1 cellular context compared by ENCODE assay signal in the genomic region with DNA sequence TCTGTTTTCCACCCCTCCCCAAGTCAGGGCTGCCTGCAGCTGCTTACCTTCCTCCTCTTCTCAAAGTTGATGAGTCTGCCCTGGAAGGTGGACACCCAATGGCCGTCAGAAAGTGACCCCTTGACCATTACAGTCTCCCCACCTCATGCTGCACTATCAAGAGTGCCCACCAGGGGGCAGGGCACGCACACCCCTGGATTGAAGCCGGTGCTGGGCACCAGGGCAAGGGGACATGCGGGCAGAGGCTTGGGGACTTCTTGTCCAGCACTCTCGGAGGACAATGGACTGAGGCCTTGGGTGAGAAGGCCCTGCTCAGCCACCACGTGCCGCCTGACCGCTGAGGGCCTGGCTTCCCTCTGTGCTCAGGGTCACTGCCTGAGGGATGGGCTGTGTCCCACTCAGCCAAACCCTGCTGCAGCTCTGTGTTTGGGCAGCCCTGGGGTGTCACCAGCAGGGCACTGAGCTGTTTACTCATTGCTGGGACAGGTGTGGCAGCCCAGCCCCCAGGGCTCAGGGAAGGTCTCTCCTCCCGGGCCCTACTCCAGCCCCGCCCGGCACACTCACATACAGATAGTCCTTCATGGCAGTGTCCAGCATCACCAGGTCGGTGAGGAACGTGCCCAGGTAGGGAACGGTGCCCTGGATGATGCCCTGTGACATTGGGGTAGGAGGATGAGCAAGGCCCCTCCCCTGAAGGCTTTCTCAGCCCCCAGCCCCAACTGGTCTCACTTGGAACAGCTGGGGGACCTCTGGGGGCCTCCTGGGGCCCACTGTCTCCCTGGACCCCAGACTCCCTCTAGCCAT.
TF ChIP-seq lines count a peak whose summit lies in the region.

No MANE protein-coding gene starts in this region.

TF ChIP-seq in HepG2, 621 proteins besides CTCF, POLR2A, EP300 and RAD21 (continued from another document and continues in another):
- TF ChIP-seq, protein P1, sequence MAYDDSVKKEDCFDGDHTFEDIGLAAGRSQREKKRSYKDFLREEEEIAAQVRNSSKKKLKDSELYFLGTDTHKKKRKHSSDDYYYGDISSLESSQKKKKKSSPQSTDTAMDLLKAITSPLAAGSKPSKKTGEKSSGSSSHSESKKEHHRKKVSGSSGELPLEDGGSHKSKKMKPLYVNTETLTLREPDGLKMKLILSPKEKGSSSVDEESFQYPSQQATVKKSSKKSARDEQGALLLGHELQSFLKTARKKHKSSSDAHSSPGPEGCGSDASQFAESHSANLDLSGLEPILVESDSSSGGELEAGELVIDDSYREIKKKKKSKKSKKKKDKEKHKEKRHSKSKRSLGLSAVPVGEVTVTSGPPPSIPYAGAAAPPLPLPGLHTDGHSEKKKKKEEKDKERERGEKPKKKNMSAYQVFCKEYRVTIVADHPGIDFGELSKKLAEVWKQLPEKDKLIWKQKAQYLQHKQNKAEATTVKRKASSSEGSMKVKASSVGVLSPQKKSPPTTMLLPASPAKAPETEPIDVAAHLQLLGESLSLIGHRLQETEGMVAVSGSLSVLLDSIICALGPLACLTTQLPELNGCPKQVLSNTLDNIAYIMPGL (CRISPR knock-in tag; IDR thresholded peaks at IDR 0.05; ENCODE audit: borderline replicate concordance in 1 of 2, low read depth in 1 of 2): 0 out of 4 replicates have a peak, but pooled peaks of 1 of the 2 experiments have one; percentile 26
- TF ChIP-seq, protein P2, sequence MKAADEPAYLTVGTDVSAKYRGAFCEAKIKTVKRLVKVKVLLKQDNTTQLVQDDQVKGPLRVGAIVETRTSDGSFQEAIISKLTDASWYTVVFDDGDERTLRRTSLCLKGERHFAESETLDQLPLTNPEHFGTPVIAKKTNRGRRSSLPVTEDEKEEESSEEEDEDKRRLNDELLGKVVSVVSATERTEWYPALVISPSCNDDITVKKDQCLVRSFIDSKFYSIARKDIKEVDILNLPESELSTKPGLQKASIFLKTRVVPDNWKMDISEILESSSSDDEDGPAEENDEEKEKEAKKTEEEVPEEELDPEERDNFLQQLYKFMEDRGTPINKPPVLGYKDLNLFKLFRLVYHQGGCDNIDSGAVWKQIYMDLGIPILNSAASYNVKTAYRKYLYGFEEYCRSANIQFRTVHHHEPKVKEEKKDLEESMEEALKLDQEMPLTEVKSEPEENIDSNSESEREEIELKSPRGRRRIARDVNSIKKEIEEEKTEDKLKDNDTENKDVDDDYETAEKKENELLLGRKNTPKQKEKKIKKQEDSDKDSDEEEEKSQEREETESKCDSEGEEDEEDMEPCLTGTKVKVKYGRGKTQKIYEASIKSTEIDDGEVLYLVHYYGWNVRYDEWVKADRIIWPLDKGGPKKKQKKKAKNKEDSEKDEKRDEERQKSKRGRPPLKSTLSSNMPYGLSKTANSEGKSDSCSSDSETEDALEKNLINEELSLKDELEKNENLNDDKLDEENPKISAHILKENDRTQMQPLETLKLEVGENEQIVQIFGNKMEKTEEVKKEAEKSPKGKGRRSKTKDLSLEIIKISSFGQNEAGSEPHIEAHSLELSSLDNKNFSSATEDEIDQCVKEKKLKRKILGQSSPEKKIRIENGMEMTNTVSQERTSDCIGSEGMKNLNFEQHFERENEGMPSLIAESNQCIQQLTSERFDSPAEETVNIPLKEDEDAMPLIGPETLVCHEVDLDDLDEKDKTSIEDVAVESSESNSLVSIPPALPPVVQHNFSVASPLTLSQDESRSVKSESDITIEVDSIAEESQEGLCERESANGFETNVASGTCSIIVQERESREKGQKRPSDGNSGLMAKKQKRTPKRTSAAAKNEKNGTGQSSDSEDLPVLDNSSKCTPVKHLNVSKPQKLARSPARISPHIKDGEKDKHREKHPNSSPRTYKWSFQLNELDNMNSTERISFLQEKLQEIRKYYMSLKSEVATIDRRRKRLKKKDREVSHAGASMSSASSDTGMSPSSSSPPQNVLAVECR (CRISPR knock-in tag; IDR thresholded peaks at IDR 0.05; ENCODE audit: borderline replicate concordance): no peak; the same call in 1 of the 2 replicates
- no peak for TF ChIP-seq YY1 (IDR thresholded peaks at IDR 0.05; ENCODE audit: insufficient read depth, insufficient replicate concordance, low read depth, low read length)
- no peak for TF ChIP-seq SMYD3 (CRISPR knock-in tag; IDR thresholded peaks at IDR 0.05)
- TF ChIP-seq IRF2 (CRISPR knock-in tag; IDR thresholded peaks at IDR 0.05): no peak
- TF ChIP-seq SMC3 (IDR thresholded peaks at IDR 0.05; ENCODE audit: low read length): peak; percentile 78
- peak; percentile 39; the same call in 1 of the 2 replicates for TF ChIP-seq MIXL1 (CRISPR knock-in tag; IDR thresholded peaks at IDR 0.05)
- TF ChIP-seq, protein P3, sequence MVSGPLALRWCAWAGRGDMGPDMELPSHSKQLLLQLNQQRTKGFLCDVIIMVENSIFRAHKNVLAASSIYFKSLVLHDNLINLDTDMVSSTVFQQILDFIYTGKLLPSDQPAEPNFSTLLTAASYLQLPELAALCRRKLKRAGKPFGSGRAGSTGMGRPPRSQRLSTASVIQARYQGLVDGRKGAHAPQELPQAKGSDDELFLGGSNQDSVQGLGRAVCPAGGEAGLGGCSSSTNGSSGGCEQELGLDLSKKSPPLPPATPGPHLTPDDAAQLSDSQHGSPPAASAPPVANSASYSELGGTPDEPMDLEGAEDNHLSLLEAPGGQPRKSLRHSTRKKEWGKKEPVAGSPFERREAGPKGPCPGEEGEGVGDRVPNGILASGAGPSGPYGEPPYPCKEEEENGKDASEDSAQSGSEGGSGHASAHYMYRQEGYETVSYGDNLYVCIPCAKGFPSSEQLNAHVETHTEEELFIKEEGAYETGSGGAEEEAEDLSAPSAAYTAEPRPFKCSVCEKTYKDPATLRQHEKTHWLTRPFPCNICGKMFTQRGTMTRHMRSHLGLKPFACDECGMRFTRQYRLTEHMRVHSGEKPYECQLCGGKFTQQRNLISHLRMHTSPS (CRISPR knock-in tag; IDR thresholded peaks at IDR 0.05; ENCODE audit: low read depth): no peak; the same call in 1 of the 2 replicates
- peak; percentile 40 for TF ChIP-seq ZNF883 (CRISPR knock-in tag; IDR thresholded peaks at IDR 0.05; ENCODE audit: not compliant biosample characterization)
- TF ChIP-seq, protein P4, sequence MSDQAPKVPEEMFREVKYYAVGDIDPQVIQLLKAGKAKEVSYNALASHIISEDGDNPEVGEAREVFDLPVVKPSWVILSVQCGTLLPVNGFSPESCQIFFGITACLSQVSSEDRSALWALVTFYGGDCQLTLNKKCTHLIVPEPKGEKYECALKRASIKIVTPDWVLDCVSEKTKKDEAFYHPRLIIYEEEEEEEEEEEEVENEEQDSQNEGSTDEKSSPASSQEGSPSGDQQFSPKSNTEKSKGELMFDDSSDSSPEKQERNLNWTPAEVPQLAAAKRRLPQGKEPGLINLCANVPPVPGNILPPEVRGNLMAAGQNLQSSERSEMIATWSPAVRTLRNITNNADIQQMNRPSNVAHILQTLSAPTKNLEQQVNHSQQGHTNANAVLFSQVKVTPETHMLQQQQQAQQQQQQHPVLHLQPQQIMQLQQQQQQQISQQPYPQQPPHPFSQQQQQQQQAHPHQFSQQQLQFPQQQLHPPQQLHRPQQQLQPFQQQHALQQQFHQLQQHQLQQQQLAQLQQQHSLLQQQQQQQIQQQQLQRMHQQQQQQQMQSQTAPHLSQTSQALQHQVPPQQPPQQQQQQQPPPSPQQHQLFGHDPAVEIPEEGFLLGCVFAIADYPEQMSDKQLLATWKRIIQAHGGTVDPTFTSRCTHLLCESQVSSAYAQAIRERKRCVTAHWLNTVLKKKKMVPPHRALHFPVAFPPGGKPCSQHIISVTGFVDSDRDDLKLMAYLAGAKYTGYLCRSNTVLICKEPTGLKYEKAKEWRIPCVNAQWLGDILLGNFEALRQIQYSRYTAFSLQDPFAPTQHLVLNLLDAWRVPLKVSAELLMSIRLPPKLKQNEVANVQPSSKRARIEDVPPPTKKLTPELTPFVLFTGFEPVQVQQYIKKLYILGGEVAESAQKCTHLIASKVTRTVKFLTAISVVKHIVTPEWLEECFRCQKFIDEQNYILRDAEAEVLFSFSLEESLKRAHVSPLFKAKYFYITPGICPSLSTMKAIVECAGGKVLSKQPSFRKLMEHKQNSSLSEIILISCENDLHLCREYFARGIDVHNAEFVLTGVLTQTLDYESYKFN (CRISPR knock-in tag; conservative IDR thresholded peaks at IDR 0.05): no peak
- TF ChIP-seq, protein P5, sequence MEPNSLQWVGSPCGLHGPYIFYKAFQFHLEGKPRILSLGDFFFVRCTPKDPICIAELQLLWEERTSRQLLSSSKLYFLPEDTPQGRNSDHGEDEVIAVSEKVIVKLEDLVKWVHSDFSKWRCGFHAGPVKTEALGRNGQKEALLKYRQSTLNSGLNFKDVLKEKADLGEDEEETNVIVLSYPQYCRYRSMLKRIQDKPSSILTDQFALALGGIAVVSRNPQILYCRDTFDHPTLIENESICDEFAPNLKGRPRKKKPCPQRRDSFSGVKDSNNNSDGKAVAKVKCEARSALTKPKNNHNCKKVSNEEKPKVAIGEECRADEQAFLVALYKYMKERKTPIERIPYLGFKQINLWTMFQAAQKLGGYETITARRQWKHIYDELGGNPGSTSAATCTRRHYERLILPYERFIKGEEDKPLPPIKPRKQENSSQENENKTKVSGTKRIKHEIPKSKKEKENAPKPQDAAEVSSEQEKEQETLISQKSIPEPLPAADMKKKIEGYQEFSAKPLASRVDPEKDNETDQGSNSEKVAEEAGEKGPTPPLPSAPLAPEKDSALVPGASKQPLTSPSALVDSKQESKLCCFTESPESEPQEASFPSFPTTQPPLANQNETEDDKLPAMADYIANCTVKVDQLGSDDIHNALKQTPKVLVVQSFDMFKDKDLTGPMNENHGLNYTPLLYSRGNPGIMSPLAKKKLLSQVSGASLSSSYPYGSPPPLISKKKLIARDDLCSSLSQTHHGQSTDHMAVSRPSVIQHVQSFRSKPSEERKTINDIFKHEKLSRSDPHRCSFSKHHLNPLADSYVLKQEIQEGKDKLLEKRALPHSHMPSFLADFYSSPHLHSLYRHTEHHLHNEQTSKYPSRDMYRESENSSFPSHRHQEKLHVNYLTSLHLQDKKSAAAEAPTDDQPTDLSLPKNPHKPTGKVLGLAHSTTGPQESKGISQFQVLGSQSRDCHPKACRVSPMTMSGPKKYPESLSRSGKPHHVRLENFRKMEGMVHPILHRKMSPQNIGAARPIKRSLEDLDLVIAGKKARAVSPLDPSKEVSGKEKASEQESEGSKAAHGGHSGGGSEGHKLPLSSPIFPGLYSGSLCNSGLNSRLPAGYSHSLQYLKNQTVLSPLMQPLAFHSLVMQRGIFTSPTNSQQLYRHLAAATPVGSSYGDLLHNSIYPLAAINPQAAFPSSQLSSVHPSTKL (CRISPR knock-in tag; IDR thresholded peaks at IDR 0.05): no peak
- TF ChIP-seq, protein P6, sequence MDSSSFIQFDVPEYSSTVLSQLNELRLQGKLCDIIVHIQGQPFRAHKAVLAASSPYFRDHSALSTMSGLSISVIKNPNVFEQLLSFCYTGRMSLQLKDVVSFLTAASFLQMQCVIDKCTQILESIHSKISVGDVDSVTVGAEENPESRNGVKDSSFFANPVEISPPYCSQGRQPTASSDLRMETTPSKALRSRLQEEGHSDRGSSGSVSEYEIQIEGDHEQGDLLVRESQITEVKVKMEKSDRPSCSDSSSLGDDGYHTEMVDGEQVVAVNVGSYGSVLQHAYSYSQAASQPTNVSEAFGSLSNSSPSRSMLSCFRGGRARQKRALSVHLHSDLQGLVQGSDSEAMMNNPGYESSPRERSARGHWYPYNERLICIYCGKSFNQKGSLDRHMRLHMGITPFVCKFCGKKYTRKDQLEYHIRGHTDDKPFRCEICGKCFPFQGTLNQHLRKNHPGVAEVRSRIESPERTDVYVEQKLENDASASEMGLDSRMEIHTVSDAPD (CRISPR knock-in tag; IDR thresholded peaks at IDR 0.05): no peak
- TF ChIP-seq NFIC (IDR thresholded peaks at IDR 0.05; ENCODE audit: low read length): no peak
- TF ChIP-seq, protein P7, sequence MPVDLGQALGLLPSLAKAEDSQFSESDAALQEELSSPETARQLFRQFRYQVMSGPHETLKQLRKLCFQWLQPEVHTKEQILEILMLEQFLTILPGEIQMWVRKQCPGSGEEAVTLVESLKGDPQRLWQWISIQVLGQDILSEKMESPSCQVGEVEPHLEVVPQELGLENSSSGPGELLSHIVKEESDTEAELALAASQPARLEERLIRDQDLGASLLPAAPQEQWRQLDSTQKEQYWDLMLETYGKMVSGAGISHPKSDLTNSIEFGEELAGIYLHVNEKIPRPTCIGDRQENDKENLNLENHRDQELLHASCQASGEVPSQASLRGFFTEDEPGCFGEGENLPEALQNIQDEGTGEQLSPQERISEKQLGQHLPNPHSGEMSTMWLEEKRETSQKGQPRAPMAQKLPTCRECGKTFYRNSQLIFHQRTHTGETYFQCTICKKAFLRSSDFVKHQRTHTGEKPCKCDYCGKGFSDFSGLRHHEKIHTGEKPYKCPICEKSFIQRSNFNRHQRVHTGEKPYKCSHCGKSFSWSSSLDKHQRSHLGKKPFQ (CRISPR knock-in tag; IDR thresholded peaks at IDR 0.05; ENCODE audit: insufficient replicate concordance): no peak
- no peak for TF ChIP-seq ZNF136 (CRISPR knock-in tag; IDR thresholded peaks at IDR 0.05; ENCODE audit: low read depth)
- TF ChIP-seq, protein P8, sequence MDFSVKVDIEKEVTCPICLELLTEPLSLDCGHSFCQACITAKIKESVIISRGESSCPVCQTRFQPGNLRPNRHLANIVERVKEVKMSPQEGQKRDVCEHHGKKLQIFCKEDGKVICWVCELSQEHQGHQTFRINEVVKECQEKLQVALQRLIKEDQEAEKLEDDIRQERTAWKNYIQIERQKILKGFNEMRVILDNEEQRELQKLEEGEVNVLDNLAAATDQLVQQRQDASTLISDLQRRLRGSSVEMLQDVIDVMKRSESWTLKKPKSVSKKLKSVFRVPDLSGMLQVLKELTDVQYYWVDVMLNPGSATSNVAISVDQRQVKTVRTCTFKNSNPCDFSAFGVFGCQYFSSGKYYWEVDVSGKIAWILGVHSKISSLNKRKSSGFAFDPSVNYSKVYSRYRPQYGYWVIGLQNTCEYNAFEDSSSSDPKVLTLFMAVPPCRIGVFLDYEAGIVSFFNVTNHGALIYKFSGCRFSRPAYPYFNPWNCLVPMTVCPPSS (IDR thresholded peaks at IDR 0.05): no peak
- TF ChIP-seq, protein P9, sequence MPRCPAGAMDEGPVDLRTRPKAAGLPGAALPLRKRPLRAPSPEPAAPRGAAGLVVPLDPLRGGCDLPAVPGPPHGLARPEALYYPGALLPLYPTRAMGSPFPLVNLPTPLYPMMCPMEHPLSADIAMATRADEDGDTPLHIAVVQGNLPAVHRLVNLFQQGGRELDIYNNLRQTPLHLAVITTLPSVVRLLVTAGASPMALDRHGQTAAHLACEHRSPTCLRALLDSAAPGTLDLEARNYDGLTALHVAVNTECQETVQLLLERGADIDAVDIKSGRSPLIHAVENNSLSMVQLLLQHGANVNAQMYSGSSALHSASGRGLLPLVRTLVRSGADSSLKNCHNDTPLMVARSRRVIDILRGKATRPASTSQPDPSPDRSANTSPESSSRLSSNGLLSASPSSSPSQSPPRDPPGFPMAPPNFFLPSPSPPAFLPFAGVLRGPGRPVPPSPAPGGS (CRISPR knock-in tag; IDR thresholded peaks at IDR 0.05): 0 out of 2 replicates have a peak, but pooled peaks have one; percentile 26
- TF ChIP-seq XRCC5 (optimal IDR thresholded peaks at IDR 0.05; ENCODE audit: low read length): peak; percentile 35
- TF ChIP-seq DPF2 (CRISPR knock-in tag; IDR thresholded peaks at IDR 0.05; ENCODE audit: borderline replicate concordance, low read depth): no peak
- TF ChIP-seq ZNF879 (CRISPR knock-in tag; IDR thresholded peaks at IDR 0.05): no peak
- TF ChIP-seq, protein P10, sequence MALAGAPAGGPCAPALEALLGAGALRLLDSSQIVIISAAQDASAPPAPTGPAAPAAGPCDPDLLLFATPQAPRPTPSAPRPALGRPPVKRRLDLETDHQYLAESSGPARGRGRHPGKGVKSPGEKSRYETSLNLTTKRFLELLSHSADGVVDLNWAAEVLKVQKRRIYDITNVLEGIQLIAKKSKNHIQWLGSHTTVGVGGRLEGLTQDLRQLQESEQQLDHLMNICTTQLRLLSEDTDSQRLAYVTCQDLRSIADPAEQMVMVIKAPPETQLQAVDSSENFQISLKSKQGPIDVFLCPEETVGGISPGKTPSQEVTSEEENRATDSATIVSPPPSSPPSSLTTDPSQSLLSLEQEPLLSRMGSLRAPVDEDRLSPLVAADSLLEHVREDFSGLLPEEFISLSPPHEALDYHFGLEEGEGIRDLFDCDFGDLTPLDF (CRISPR knock-in tag; IDR thresholded peaks at IDR 0.05): no peak
- TF ChIP-seq ZNF672 (CRISPR knock-in tag; IDR thresholded peaks at IDR 0.05): no peak
